Comparison of ENCODE assay signal across 8 cellular contexts in genomic region chr6:26065952-26066380, GRCh38. TPM values are rescaled to one million over a fixed set of nuclear protein-coding genes. Genes with fewer than 3 reads are reported as not detected.
DNase-seq lines count a peak whose midpoint lies in the region; ATAC-seq, FAIRE-seq and TF ChIP-seq lines count a peak whose summit lies in the region.

No MANE protein-coding gene starts in this region.

- H4K20me1 ChIP-seq in HCT116 (ENCODE audit: insufficient read depth), result no peaks in the 10 kb centered on the region
- no peaks in the 10 kb centered on the region for H4K20me1 ChIP-seq in GM12878 (ENCODE audit: control insufficient read depth, insufficient read depth)

- H3K4me2 ChIP-seq in HCT116 (ENCODE audit: low read length) (peak overlapping the region; percentile 46), GM12878 (ENCODE audit: control insufficient read depth, insufficient read depth) (peak overlapping the region; percentile 54)

- DNase-seq in activated CD8-positive, alpha-beta memory T cell treated with anti-CD3 and anti-CD28 coated beads, Interleukin-2, amount 10 ng/mL, durations not matched to agents 7 days and 5 days, result peak; percentile 70
- DNase-seq in activated CD8-positive, alpha-beta memory T cell treated with anti-CD3 and anti-CD28 coated beads for 24 hours, result no peak
- DNase-seq in HCT116 (ENCODE audit: low read depth, low spot score) (peak; percentile 79), LoVo (ENCODE audit: low spot score) (peak; percentile 89), SK-MEL-5 (ENCODE audit: low read depth, low spot score) (peak; percentile 94), GM12878 (ENCODE audit: low read depth, low spot score) (peak; percentile 73)
- DNase-seq in stimulated activated CD4-positive, alpha-beta T cell treated with anti-CD3 and anti-CD28 coated beads, Interleukin-15, amount 100 ng/mL, for 24 hours, result peak; percentile 57

- H3K27me3 ChIP-seq in HCT116 (ENCODE audit: insufficient read depth, low read length) (no peaks in the 10 kb centered on the region), GM12878 (replicated peaks in 1 of 2; ENCODE audit: control insufficient read depth in 2 of 2, insufficient read depth in 2 of 2, low read length in 1 of 2) (no peaks in the 10 kb centered on the region), iPS-18a (ENCODE audit: control insufficient read depth, insufficient read depth, low read length) (no peaks in the 10 kb centered on the region)

- H3K4me1 Mint-ChIP-seq in activated CD8-positive, alpha-beta memory T cell treated with anti-CD3 and anti-CD28 coated beads, Interleukin-2, amount 10 ng/mL, durations not matched to agents 7 days and 5 days, result peaks cover 9% of the 10 kb centered on the region

- no peaks in the 10 kb centered on the region for H3K36me3 Mint-ChIP-seq in activated CD8-positive, alpha-beta memory T cell treated with anti-CD3 and anti-CD28 coated beads, Interleukin-2, amount 10 ng/mL, durations not matched to agents 7 days and 5 days

- TF ChIP-seq RAD21 in HCT116 (IDR thresholded peaks at IDR 0.05; ENCODE audit: low read depth) (peak; percentile 94), GM12878 (IDR thresholded peaks at IDR 0.05; ENCODE audit: insufficient read depth, low read depth, low read length) (peak; percentile 94)

- no peaks in the 10 kb centered on the region for H3K9me3 Mint-ChIP-seq in activated CD8-positive, alpha-beta memory T cell treated with anti-CD3 and anti-CD28 coated beads, Interleukin-2, amount 10 ng/mL, durations not matched to agents 7 days and 5 days (ENCODE audit: low read depth)

- BruUV-seq in HCT116 (replicated peaks; lab: Mats Ljungman, UMichigan) (no TSS peak), GM12878 (replicated peaks; lab: Mats Ljungman, UMichigan) (no TSS peak)

- no peaks in the 10 kb centered on the region for H3K79me2 ChIP-seq in HCT116 (ENCODE audit: insufficient read depth, low read length)
- no peaks in the 10 kb centered on the region for H3K79me2 ChIP-seq in GM12878 (ENCODE audit: control insufficient read depth, insufficient read depth, low read length)

- RAD21 ChIA-PET in HCT116 (lab: Charles Lee; ENCODE audit: low non-redundant PET in 1 of 2, low total read pairs in 2 of 2, uncharacterized antibody in 2 of 2, unreplicated experiment in 2 of 2), result interaction anchor here in 1 of 2 experiments (0.7 kb wide), 1 partner anchor 239 kb away, joined by 5 read pairs; no protein-coding TSS in a partner anchor
- RAD21 ChIA-PET in GM12878 (lab: Charles Lee; ENCODE audit: unreplicated experiment), result interaction anchor here (0.6 to 14.0 kb wide), 6 partner anchors 21 to 1087 kb away, joined by 3 to 286 read pairs (median 6); partner anchors contain the start of gene HFE

- intact Hi-C loops in HCT116 (cut with micrococcal nuclease), result loop anchor here (1.0 to 10.0 kb wide), 3 partner anchors 31 to 509 kb away; a partner anchor contains a TSS
- intact Hi-C loops in GM12878 (cut with micrococcal nuclease; ENCODE audit: unreplicated experiment), result loop anchor here (1.0 kb wide), 1 partner anchor 31 kb away; no protein-coding TSS in a partner anchor

- ATAC-seq in activated CD8-positive, alpha-beta memory T cell treated with anti-CD3 and anti-CD28 coated beads, Interleukin-2, amount 10 ng/mL, durations not matched to agents 7 days and 5 days, result peak; percentile 90
- ATAC-seq in HCT116, result peak; percentile 81
- peak; percentile 92 for ATAC-seq in GM12878

- H3K9me3 ChIP-seq in HCT116 (ENCODE audit: control insufficient read depth in 1 of 2, insufficient read depth in 1 of 2, low read depth in 1 of 2, low read length in 2 of 2), result no peaks in the 10 kb centered on the region
- H3K9me3 ChIP-seq in GM12878 (replicated peaks; ENCODE audit: control insufficient read depth, insufficient read depth, low read length), result no peaks in the 10 kb centered on the region
- H3K9me3 ChIP-seq in iPS-18a (ENCODE audit: control insufficient read depth, low read depth, low read length), result no peaks in the 10 kb centered on the region

- H3K4me3 Mint-ChIP-seq in activated CD8-positive, alpha-beta memory T cell treated with anti-CD3 and anti-CD28 coated beads, Interleukin-2, amount 10 ng/mL, durations not matched to agents 7 days and 5 days, result no peak overlapping the region

- no peaks in the 10 kb centered on the region for H3K9me2 ChIP-seq in HCT116 (ENCODE audit: insufficient read depth)

- H3K36me3 ChIP-seq in HCT116 (ENCODE audit: control insufficient read depth in 1 of 2, insufficient read depth in 2 of 2, low read length in 2 of 2) (no peaks in the 10 kb centered on the region), GM12878 (ENCODE audit: control insufficient read depth in 2 of 2, insufficient read depth in 2 of 2, low read length in 1 of 2) (no peaks in the 10 kb centered on the region), iPS-18a (ENCODE audit: control insufficient read depth, low read depth, low read length) (no peaks in the 10 kb centered on the region)

- peak overlapping the region; percentile 30; the same call in 1 of the 2 replicates for H3K9ac ChIP-seq in HCT116 (ENCODE audit: low read length)
- no peak overlapping the region for H3K9ac ChIP-seq in GM12878 (ENCODE audit: control insufficient read depth, insufficient read depth, low read length)
- H3K9ac ChIP-seq in iPS-18a (ENCODE audit: low read length), result peak overlapping the region; percentile 34

- in situ Hi-C loops in SK-MEL-5 (cut with HindIII; ENCODE audit: low pct_unique_long_range_greater_than_20kb, low sequenced_read_pairs), result loop anchor here (10.0 kb wide), 1 partner anchor 99 kb away; no protein-coding TSS in a partner anchor
- in situ Hi-C loops in GM12878 (cut with MboI), result loop anchor here (5.0 kb wide), 1 partner anchor 36 kb away; a partner anchor contains a TSS

- peak; percentile 72 for FAIRE-seq in GM12878 (lab: Jason Lieb, UNC)

- peaks cover 26% of the 10 kb centered on the region for H3K27me3 Mint-ChIP-seq in activated CD8-positive, alpha-beta memory T cell treated with anti-CD3 and anti-CD28 coated beads, Interleukin-2, amount 10 ng/mL, durations not matched to agents 7 days and 5 days

- no peak overlapping the region for H3K4me3 ChIP-seq in HCT116 (replicated peaks in 1 of 2; ENCODE audit: low read depth in 1 of 2, low read length in 2 of 2)
- 0 out of 2 replicates have a peak overlapping the region, but pooled peaks have one; percentile 24 for H3K4me3 ChIP-seq in GM12878
- H3K4me3 ChIP-seq in iPS-18a (ENCODE audit: low read length), result no peak overlapping the region

- SMC1A ChIA-PET in GM12878 (lab: Charles Lee; ENCODE audit: uncharacterized antibody, unreplicated experiment), result interaction anchor here (0.7 to 20.1 kb wide), 14 partner anchors 11 to 185 kb away, joined by 3 to 645 read pairs (median 4); partner anchors contain the start of gene HFE

- TF ChIP-seq EP300 in GM12878 (IDR thresholded peaks at IDR 0.05; ENCODE audit: borderline replicate concordance in 1 of 2, control insufficient read depth in 1 of 2, low read depth in 2 of 2, low read length in 2 of 2), result no peak

- TF ChIP-seq POLR2A in HCT116 (IDR thresholded peaks at IDR 0.05; ENCODE audit: borderline replicate concordance, extremely low read depth, insufficient read depth, insufficient read length) (no peak), GM12878 (IDR thresholded peaks at IDR 0.05; ENCODE audit: low read depth, low read length) (no peak)

- POLR2A ChIA-PET in HCT116 (lab: Charles Lee) (interaction anchor here (0.9 kb wide), 1 partner anchor 10 kb away, joined by 3 read pairs; a partner anchor contains a TSS), GM12878 (lab: Charles Lee) (interaction anchor here (1.0 to 1.8 kb wide), 4 partner anchors 18 to 40 kb away, joined by 3 to 8 read pairs (median 4); partner anchors contain the start of gene HFE)

- TF ChIP-seq CTCF in HCT116 (IDR thresholded peaks at IDR 0.05 in 2 of 3, conservative IDR thresholded peaks at IDR 0.05 in 1 of 3; ENCODE audit: borderline replicate concordance in 1 of 3, insufficient read depth in 1 of 3, low read depth in 2 of 3, low read length in 2 of 3) (peak; percentile 77 to 92 (median 86)), GM12878 (IDR thresholded peaks at IDR 0.05 in 2 of 3, conservative IDR thresholded peaks at IDR 0.05 in 1 of 3; ENCODE audit: control insufficient read depth in 2 of 3, extremely low read depth in 1 of 3, insufficient read depth in 1 of 3, low read depth in 3 of 3, low read length in 3 of 3) (peak; percentile 88 to 98 (median 89); a peak in 5 of 6 replicates)

- H2AFZ ChIP-seq in HCT116 (ENCODE audit: low read depth, low read length, poor library complexity, severe bottlenecking), result peak overlapping the region; percentile 44
- H2AFZ ChIP-seq in GM12878 (ENCODE audit: control insufficient read depth, low read depth, low read length), result peak overlapping the region; percentile 83

- H3K27ac Mint-ChIP-seq in activated CD8-positive, alpha-beta memory T cell treated with anti-CD3 and anti-CD28 coated beads, Interleukin-2, amount 10 ng/mL, durations not matched to agents 7 days and 5 days, result no peak overlapping the region

- CTCF ChIA-PET in activated CD8-positive, alpha-beta memory T cell treated with anti-CD3 and anti-CD28 coated beads, Interleukin-2, amount 10 ng/mL, durations not matched to agents 7 days and 5 days (lab: Charles Lee), result interaction anchor here (0.7 to 19.6 kb wide), 12 partner anchors 12 to 151 kb away, joined by 3 to 566 read pairs (median 3); partner anchors contain the start of gene HFE
- CTCF ChIA-PET in HCT116 (lab: Charles Lee) (interaction anchor here (1.3 to 2.0 kb wide), 4 partner anchors 21 to 34 kb away, joined by 4 to 11 read pairs (median 5); partner anchors contain the start of gene HFE), GM12878 (lab: Yijun Ruan, JAX) (interaction anchor here (1.0 to 23.0 kb wide), 16 partner anchors 10 to 529 kb away, joined by 3 to 897 read pairs (median 6); partner anchors contain the start of gene HFE)

- H3K27ac ChIP-seq in HCT116 (ENCODE audit: low read depth, low read length) (peak overlapping the region; percentile 37; the same call in 1 of the 2 replicates), GM12878 (ENCODE audit: control insufficient read depth, insufficient read depth) (no peak overlapping the region; the same call in 1 of the 2 replicates), iPS-18a (ENCODE audit: low read length) (peak overlapping the region; percentile 34)

- under 1% methylated on average over 4 of the region's 4 CpGs for WGBS in GM12878 (ENCODE audit: insufficient coverage, insufficient replicate concordance, low lambda C conversion rate, missing lambda C conversion rate)

- H3K4me1 ChIP-seq in HCT116 (ENCODE audit: control insufficient read depth in 1 of 2, insufficient read depth in 2 of 2, low read length in 2 of 2), result peaks cover 18 to 29% of the 10 kb centered on the region in 2 experiments; a peak in 3 of 4 replicates
- no peaks in the 10 kb centered on the region for H3K4me1 ChIP-seq in GM12878 (ENCODE audit: control insufficient read depth, insufficient read depth, low read length)
- H3K4me1 ChIP-seq in iPS-18a (ENCODE audit: control insufficient read depth, low read depth, low read length), result no peaks in the 10 kb centered on the region

RNA-seq across cellular contexts. Expression of gene HFE, which starts 21.3 kb away (rescaled TPM):
- 1 to 10 TPM; 1.6 to 3.4 TPM for total RNA-seq in activated CD8-positive, alpha-beta memory T cell treated with anti-CD3 and anti-CD28 coated beads, Interleukin-2, amount 10 ng/mL, durations not matched to agents 7 days and 5 days
- total RNA-seq in HCT116 (2021; ENCODE audit: unreplicated experiment) (9.8 TPM), GM12878 (2014; rRNA removed) (1.5 and 2.1 TPM in 2 replicates), GM12878 (2014; rRNA removed; fragmentation: Illumina TruSeq; extraction: Trizol) (1.9 and 2.3 TPM in 2 replicates), GM12878 (2021) (2.3 and 3.2 TPM in 2 replicates)
- 12.0 and 13.4 TPM in 2 replicates for polyA plus RNA-seq in HCT116 (2012)
- total RNA-seq in SK-MEL-5 (2014; rRNA removed; shearing (Covaris generic)), result 15.8 and 16.1 TPM in 2 replicates
- 16.0 and 25.4 TPM in 2 replicates for polyA plus RNA-seq in SK-MEL-5 (2015; cell fraction: cytosol; rRNA removed)
- 22.9 and 27.6 TPM in 2 replicates for polyA plus RNA-seq in SK-MEL-5 (2015; cell fraction: nucleus; rRNA removed)
- total RNA-seq in GM12878 (2013; cell fraction: nucleolus; rRNA removed), result 4.1 and 4.5 TPM in 2 replicates
- polyA plus RNA-seq in GM12878 (2011; ENCODE audit: low read depth), result 1.1 TPM
- polyA plus RNA-seq in GM12878 (2011; rRNA removed) (5.9 TPM in 2 replicates), GM12878 (2014; fragmentation: Illumina TruSeq; extraction: Trizol) (2.2 and 5.1 TPM in 2 replicates), GM12878 (2014; fragmentation: Nextera tagmentation; extraction: Ambion mirVana) (1 to 10 TPM in 1 of 2 experiments, under 1 TPM in 1; 0.52 to 1.2 TPM), GM12878 (2014; rRNA removed) (2.2 and 3.0 TPM in 2 replicates), GM12878 (2016; fragmentation: Nextera tagmentation; extraction: Ambion mirVana) (1 to 10 TPM; 1.3 to 1.5 TPM)
- 4.6 and 4.8 TPM in 2 replicates for polyA plus RNA-seq in GM12878 (2011; cell fraction: cytosol; rRNA removed)
- polyA plus RNA-seq in GM12878 (2011; cell fraction: nucleus; rRNA removed), result 5.6 and 6.5 TPM in 2 replicates
- 0.95 and 2.1 TPM in 2 replicates for polyA plus RNA-seq in GM12878 (2012)
- 6.9 and 8.1 TPM in 2 replicates for polyA minus RNA-seq in GM12878 (2011; rRNA and poly(A)+ RNA removed)
- polyA minus RNA-seq in GM12878 (2011; cell fraction: cytosol; rRNA and poly(A)+ RNA removed), result 1.1 and 1.9 TPM in 2 replicates
- polyA minus RNA-seq in GM12878 (2011; cell fraction: nucleus; rRNA and poly(A)+ RNA removed), result 2.1 and 2.3 TPM in 2 replicates
